8 cellular contexts compared by ENCODE assay signal in genomic region chr5:97838214-97838613, GRCh38.
DNase-seq lines count a peak whose midpoint lies in the region; ATAC-seq and TF ChIP-seq lines count a peak whose summit lies in the region.

No MANE protein-coding gene starts in this region.

- in situ Hi-C loops in Panc1 (cut with HindIII; ENCODE audit: low pct_unique_long_range_greater_than_20kb, low sequenced_read_pairs), result no loop called here

- ATAC-seq in HG02973 (IDR thresholded peaks at IDR 0.05; ENCODE audit: unreplicated experiment) (peak; percentile 98), Panc1 (peak; percentile 86)

- H3K4me3 ChIP-seq in Panc1 (ENCODE audit: low read depth in 2 of 2, low read length in 2 of 2), result no peak overlapping the region

- CTCF ChIA-PET in Panc1 (lab: Charles Lee), result no interaction called here

- TF ChIP-seq CTCF in Panc1 (IDR thresholded peaks at IDR 0.05), result no peak

- H3K36me3 ChIP-seq in Panc1 (ENCODE audit: control insufficient read depth, insufficient read depth, low read length), result no peaks in the 10 kb centered on the region; the same call in 1 of the 2 replicates

- H3K4me1 ChIP-seq in Panc1 (ENCODE audit: control insufficient read depth, insufficient read depth, low read length), result peaks cover 3% of the 10 kb centered on the region; the same call in 1 of the 2 replicates

- H3K27me3 ChIP-seq in Panc1 (ENCODE audit: control insufficient read depth, insufficient read depth, low read length), result no peaks in the 10 kb centered on the region

- no peak overlapping the region for H3K27ac ChIP-seq in Panc1 (ENCODE audit: low read length)

- POLR2A ChIA-PET in Panc1 (lab: Charles Lee), result no interaction called here

- peak; percentile 19 for DNase-seq in SKM-1 treated with dmso at 0.1 percent for 144 hours (lab: John Stamatoyannopoulos, UW; ENCODE audit: unreplicated experiment)
- no peak for DNase-seq in SKM-1 (lab: John Stamatoyannopoulos, UW; ENCODE audit: unreplicated experiment)
- DNase-seq in Panc1 (ENCODE audit: low read depth, low spot score), result peak; percentile 81
- peak; percentile 28 for DNase-seq in inferior parietal cortex (ENCODE audit: extremely low spot score)
- DNase-seq in posterior vena cava (ENCODE audit: low spot score), result no peak
- no peak for DNase-seq in cerebellar cortex (ENCODE audit: low spot score)
- no peak for DNase-seq in NCI-H2107 (lab: John Stamatoyannopoulos, UW)

- BruUV-seq in Panc1 (replicated peaks; lab: Mats Ljungman, UMichigan), result no TSS peak

- intact Hi-C loops in Panc1 (cut with micrococcal nuclease; ENCODE audit: unreplicated experiment), result no loop called here
- intact Hi-C loops in posterior vena cava (cut with DNase I), result no loop called here

- no peaks in the 10 kb centered on the region for H3K9me3 ChIP-seq in Panc1 (ENCODE audit: control insufficient read depth, insufficient read depth, low read depth, low read length)

Comparison
In these comparisons a context has a peak if more than half of its experiments do, and no peak if none do; other contexts are left out.
1. DNase-seq: peak in SKM-1 treated with dmso at 0.1 percent for 144 hours (single experiment), Panc1 (single experiment) and inferior parietal cortex (single experiment); none in SKM-1 (single experiment), posterior vena cava (single experiment), cerebellar cortex (single experiment) and NCI-H2107 (single experiment).